8 cellular contexts compared by ENCODE assay signal in genomic region chr2:37083873-37084792, GRCh38. TPM values are rescaled to one million over a fixed set of nuclear protein-coding genes. Genes with fewer than 3 reads are reported as not detected.
A peak's percentile ranks its signal among the peaks of the same experiment; 100 is the strongest.
DNase-seq lines count a peak whose midpoint lies in the region; ATAC-seq lines count a peak whose summit lies in the region.

Gene GPATCH11 (plus strand): TSS chr2:37084518. CDS start chr2:37088382, 3,864 bp downstream.
Gene HEATR5B (minus strand): TSS chr2:37084372. CDS start chr2:37083414, 958 bp downstream.

- no peaks in the 10 kb centered on the region for H3K9me3 Mint-ChIP-seq in activated CD8-positive, alpha-beta memory T cell treated with anti-CD3 and anti-CD28 coated beads, Interleukin-2, amount 10 ng/mL, durations not matched to agents 7 days and 5 days (ENCODE audit: low read depth)

- ATAC-seq in GM21390 (IDR thresholded peaks at IDR 0.05; ENCODE audit: unreplicated experiment): peak; percentile 81
- peak; percentile 93 for ATAC-seq in activated CD8-positive, alpha-beta memory T cell treated with anti-CD3 and anti-CD28 coated beads, Interleukin-2, amount 10 ng/mL, durations not matched to agents 7 days and 5 days

- H3K4me1 Mint-ChIP-seq in activated CD8-positive, alpha-beta memory T cell treated with anti-CD3 and anti-CD28 coated beads, Interleukin-2, amount 10 ng/mL, durations not matched to agents 7 days and 5 days: peaks cover 39% of the 10 kb centered on the region

- in situ Hi-C loops in Caki2 (cut with HindIII; ENCODE audit: low pct_unique_long_range_greater_than_20kb, low sequenced_read_pairs): no loop called here

- H3K27ac Mint-ChIP-seq in activated CD8-positive, alpha-beta memory T cell treated with anti-CD3 and anti-CD28 coated beads, Interleukin-2, amount 10 ng/mL, durations not matched to agents 7 days and 5 days: no peak within 1 kb of the TSS

- H3K4me3 Mint-ChIP-seq in activated CD8-positive, alpha-beta memory T cell treated with anti-CD3 and anti-CD28 coated beads, Interleukin-2, amount 10 ng/mL, durations not matched to agents 7 days and 5 days: no peak within 1 kb of the TSS

- DNase-seq in Caki2 (ENCODE audit: low read depth) (peak; percentile 96), HUDEP-2 (lab: John Stamatoyannopoulos, UW; ENCODE audit: unreplicated experiment in 76 of 76) (peak; percentile 19 to 95 (median 85)), NOMO-1 treated with dmso at 0.1 percent for 144 hours (lab: John Stamatoyannopoulos, UW; ENCODE audit: unreplicated experiment) (peak; percentile 94), epidermal melanocyte (ENCODE audit: insufficient read length, low spot score) (peak; percentile 95), midbrain (lab: John Stamatoyannopoulos, UW) (peak; percentile 97)
- peak; percentile 94 for DNase-seq in activated CD8-positive, alpha-beta memory T cell treated with anti-CD3 and anti-CD28 coated beads, Interleukin-2, amount 10 ng/mL, durations not matched to agents 7 days and 5 days
- DNase-seq in stimulated activated CD8-positive, alpha-beta memory T cell treated with anti-CD3 and anti-CD28 coated beads, Interleukin-2, amount 100 ng/mL, for 1 hour (ENCODE audit: low read depth in 2 of 2): peak; percentile 81 to 85

- H3K36me3 Mint-ChIP-seq in activated CD8-positive, alpha-beta memory T cell treated with anti-CD3 and anti-CD28 coated beads, Interleukin-2, amount 10 ng/mL, durations not matched to agents 7 days and 5 days: peaks cover 35% of the 10 kb centered on the region

- no peaks in the 10 kb centered on the region for H3K27me3 Mint-ChIP-seq in activated CD8-positive, alpha-beta memory T cell treated with anti-CD3 and anti-CD28 coated beads, Interleukin-2, amount 10 ng/mL, durations not matched to agents 7 days and 5 days

- CTCF ChIA-PET in activated CD8-positive, alpha-beta memory T cell treated with anti-CD3 and anti-CD28 coated beads, Interleukin-2, amount 10 ng/mL, durations not matched to agents 7 days and 5 days (lab: Charles Lee): no interaction called here

RNA-seq across cellular contexts. Expression of gene GPATCH11, which starts in this region (rescaled TPM):
- total RNA-seq in Caki2 (2014; rRNA removed; shearing (Covaris generic); ENCODE audit: low replicate concordance): 2.1 and 3.9 TPM in 2 replicates
- 10 to 100 TPM in 1 of 2 experiments, 1 to 10 TPM in 1; 9.9 to 12.8 TPM for total RNA-seq in activated CD8-positive, alpha-beta memory T cell treated with anti-CD3 and anti-CD28 coated beads, Interleukin-2, amount 10 ng/mL, durations not matched to agents 7 days and 5 days

RNA-seq across cellular contexts. Expression of gene HEATR5B, which starts in this region (rescaled TPM):
- 2.8 and 5.8 TPM in 2 replicates for total RNA-seq in Caki2 (2014; rRNA removed; shearing (Covaris generic); ENCODE audit: low replicate concordance)
- total RNA-seq in activated CD8-positive, alpha-beta memory T cell treated with anti-CD3 and anti-CD28 coated beads, Interleukin-2, amount 10 ng/mL, durations not matched to agents 7 days and 5 days: 10 to 100 TPM; 14.8 to 15.2 TPM

Comparison
In these comparisons a context has a peak if more than half of its experiments do, and no peak if none do; other contexts are left out.
1. Peak in every context shown above with its lines: DNase-seq and ATAC-seq.